ENCODE assay signal across 20 cellular contexts in genomic region chr6:39794231-39794630, GRCh38. TPM values are rescaled to one million over a fixed set of nuclear protein-coding genes. Genes with fewer than 3 reads are reported as not detected.
A peak's percentile ranks its signal among the peaks of the same experiment; 100 is the strongest.
DNase-seq lines count a peak whose midpoint lies in the region; ATAC-seq and TF ChIP-seq lines count a peak whose summit lies in the region.
"Had no signal": no experiment of that assay in that cellular context is flagged by ENCODE, and none has a peak within 500 bp of the region (broad histone marks: within the 10 kb centered on the region; RNA-seq: fewer than 3 reads in every experiment).

No MANE protein-coding gene starts in this region.

- H3K4me1 ChIP-seq in left ventricle myocardium inferior = peaks cover 49% of the 10 kb centered on the region
- H3K4me1 ChIP-seq: A549, prostate gland had no signal

- peaks cover 34% of the 10 kb centered on the region for H3K27me3 ChIP-seq in left ventricle myocardium inferior (ENCODE audit: low read depth)

- TF ChIP-seq CTCF in left ventricle myocardium inferior (IDR thresholded peaks at IDR 0.05; ENCODE audit: borderline replicate concordance) = no peak
- peak; percentile 23 for TF ChIP-seq CTCF in retinal pigment epithelial cell (conservative IDR thresholded peaks at IDR 0.05; ENCODE audit: low read depth, low read length)

- ATAC-seq in GM18907 (IDR thresholded peaks at IDR 0.05; ENCODE audit: unreplicated experiment) = no peak
- ATAC-seq: A549; PC-3; stimulated activated effector memory CD8-positive, alpha-beta T cell treated with anti-CD3 and anti-CD28 coated beads, Interleukin-12 subunit alpha, Interleukin-12 subunit beta, amount 100 ng/mL, for 72 hours had no signal

- H3K9me3 ChIP-seq in left ventricle myocardium inferior (replicated peaks) = no peaks in the 10 kb centered on the region
- H3K9me3 ChIP-seq: A549, prostate gland had no signal

- no peak for DNase-seq in left ventricle myocardium inferior
- no peak for DNase-seq in cardiac septum (ENCODE audit: low spot score)
- DNase-seq in inferior parietal cortex (ENCODE audit: extremely low spot score) = peak; percentile 57
- DNase-seq in retinal pigment epithelial cell (ENCODE audit: low read depth) = no peak
- DNase-seq in hepatic stellate cell (ENCODE audit: low spot score) = no peak
- DNase-seq in activated gamma-delta T cell (lab: John Stamatoyannopoulos, UW) = no peak
- DNase-seq in NCI-H2227 treated with DMSO at 0.1 percent for 48 hours (lab: John Stamatoyannopoulos, UW) = no peak
- DNase-seq: activated naive CD4-positive, alpha-beta T cell treated with Interleukin-2 at 50 U/mL for 16 hours; Calu3; GDM1; NCI-H1436 treated with DMSO at 0.1 percent for 48 hours; NCI-H524 treated with DMSO at 0.1 percent for 48 hours; PC-3; stimulated activated CD4-positive, alpha-beta T cell treated with anti-CD3 and anti-CD28 coated beads, Interleukin-4, amount 100 ng/mL, for 4 hours had no signal

- intact Hi-C loops in left ventricle myocardium inferior (cut with micrococcal nuclease) (no loop called here), cardiac septum (cut with DNase I) (no loop called here)

- H3K4me3 ChIP-seq in left ventricle myocardium inferior = peak overlapping the region; percentile 78
- H3K4me3 ChIP-seq in retinal pigment epithelial cell (ENCODE audit: low read length) = peak overlapping the region; percentile 88
- H3K4me3 ChIP-seq: A549, cardiac muscle cell had no signal

- H3K36me3 ChIP-seq in left ventricle myocardium inferior = no peaks in the 10 kb centered on the region
- H3K36me3 ChIP-seq: cardiac muscle cell, prostate gland had no signal

- peak overlapping the region; percentile 82 for H3K27ac ChIP-seq in left ventricle myocardium inferior (replicated peaks)
- H3K27ac ChIP-seq: A549, cardiac muscle cell, epithelial cell of prostate had no signal

RNA-seq across cellular contexts. Expression of gene DAAM2, which starts 2.1 kb away (rescaled TPM):
- 19.1 TPM for total RNA-seq in left ventricle myocardium inferior
- total RNA-seq in cardiac septum = 10.4 TPM
- total RNA-seq: Calu3, PC-3 had no signal
